7 cellular contexts compared by ENCODE assay signal in genomic region chr1:144894454-144895201, GRCh38.
DNase-seq lines count a peak whose midpoint lies in the region; ATAC-seq and TF ChIP-seq lines count a peak whose summit lies in the region.
"Not testable (repeated sequence)": the region's sequence is repeated elsewhere in the genome, so short reads cannot be mapped to it uniquely, and the experiment has no call there.

No MANE protein-coding gene starts in this region.

- H3K4me3 ChIP-seq in right lobe of liver; gastrocnemius medialis; aorta (ENCODE audit: low read length in 2 of 2): not testable (repeated sequence)

- intact Hi-C loops in Right ventricle myocardium superior (cut with DNase I); left ventricle myocardium superior (cut with micrococcal nuclease); right lobe of liver (cut with DNase I); gastrocnemius medialis (cut with DNase I; ENCODE audit: low total_unique reads); aorta (cut with DNase I): not testable (repeated sequence)

- TF ChIP-seq CTCF in right lobe of liver (IDR thresholded peaks at IDR 0.05); omental fat pad (IDR thresholded peaks at IDR 0.05); gastrocnemius medialis (IDR thresholded peaks at IDR 0.05 in 4 of 5, conservative IDR thresholded peaks at IDR 0.05 in 1 of 5): not testable (repeated sequence)

- in situ Hi-C loops in gastrocnemius medialis (cut with MboI; ENCODE audit: low sequenced_read_pairs in 4 of 4): not testable (repeated sequence)

- not testable (repeated sequence) for H3K4me1 ChIP-seq in right lobe of liver; gastrocnemius medialis; aorta (ENCODE audit: control insufficient read depth in 1 of 2, insufficient read depth in 2 of 2, low read length in 2 of 2)

- not testable (repeated sequence) for TF ChIP-seq POLR2A in right lobe of liver (IDR thresholded peaks at IDR 0.05); gastrocnemius medialis (IDR thresholded peaks at IDR 0.05)

- peak; percentile 94 for ATAC-seq in SK-N-SH treated with all-trans-retinoic acid at 6 μM for 48 hours
- ATAC-seq in Right ventricle myocardium superior (ENCODE audit: poor library complexity): peak; percentile 97
- peak; percentile 96 for ATAC-seq in left ventricle myocardium superior
- ATAC-seq in right lobe of liver: peak; percentile 66 to 79 (median 74)
- peak; percentile 56 for ATAC-seq in omental fat pad (ENCODE audit: low FRiP score)
- peak; percentile 64 to 67 for ATAC-seq in gastrocnemius medialis
- ATAC-seq in aorta (ENCODE audit: low FRiP score): peak; percentile 91

- not testable (repeated sequence) for H3K27ac ChIP-seq in right lobe of liver; gastrocnemius medialis; aorta (ENCODE audit: low read depth in 1 of 2, low read length in 2 of 2)

- H3K27me3 ChIP-seq in right lobe of liver; gastrocnemius medialis; aorta (ENCODE audit: control insufficient read depth in 1 of 2, insufficient read depth in 2 of 2, low read length in 1 of 2): not testable (repeated sequence)

- DNase-seq in Right ventricle myocardium superior; left ventricle myocardium superior; right lobe of liver; omental fat pad (ENCODE audit: low spot score); gastrocnemius medialis; aorta: not testable (repeated sequence)

- H3K36me3 ChIP-seq in right lobe of liver; gastrocnemius medialis; aorta (ENCODE audit: control insufficient read depth in 1 of 2, insufficient read depth in 2 of 2, low read length in 1 of 2): not testable (repeated sequence)

- H3K9me3 ChIP-seq in right lobe of liver; gastrocnemius medialis; aorta (ENCODE audit: control insufficient read depth, low read length): not testable (repeated sequence)

- no CpG with 5 or more reads among the region's 5 CpGs for WGBS in right lobe of liver (ENCODE audit: insufficient coverage, low coverage, low lambda C conversion rate, missing lambda C conversion rate)
- WGBS in aorta, 2 donors: no CpG with 5 or more reads among the region's 5 CpGs
